21 cellular contexts compared by ENCODE assay signal in genomic region chr6:17292600-17293133, GRCh38. TPM values are rescaled to one million over a fixed set of nuclear protein-coding genes. Genes with fewer than 3 reads are reported as not detected.
DNase-seq lines count a peak whose midpoint lies in the region; ATAC-seq, FAIRE-seq and TF ChIP-seq lines count a peak whose summit lies in the region.
"Had no signal": no experiment of that assay in that cellular context is flagged by ENCODE, and none has a peak within 500 bp of the region (broad histone marks: within the 10 kb centered on the region; RNA-seq: fewer than 3 reads in every experiment).

No MANE protein-coding gene starts in this region.

- H3K4me2 ChIP-seq in A549 (no peak overlapping the region), neural progenitor cell (no peak overlapping the region)
- H3K4me2 ChIP-seq: KMS-11 had no signal

- peak overlapping the region; percentile 99 for H3K27ac ChIP-seq in cardiac muscle cell
- no peak overlapping the region for H3K27ac ChIP-seq in A549
- peak overlapping the region; percentile 95 for H3K27ac ChIP-seq in SK-N-MC
- H3K27ac ChIP-seq in neural progenitor cell, result no peak overlapping the region
- H3K27ac ChIP-seq: KMS-11, RWPE1 had no signal

- peaks cover 12% of the 10 kb centered on the region for H3K4me1 Mint-ChIP-seq in neural progenitor cell

- no peak overlapping the region for H3K4me3 Mint-ChIP-seq in neural progenitor cell

- CTCF ChIA-PET in A549 (lab: Yijun Ruan, JAX), result interaction anchor here (0.9 kb wide), 1 partner anchor 10 kb away, joined by 3 read pairs; no protein-coding TSS in a partner anchor

- 95% methylated on average over 5 of the region's 5 CpGs for WGBS in A549 (ENCODE audit: missing lambda C conversion rate)

- H4K20me1 ChIP-seq in neural progenitor cell (ENCODE audit: low read depth), result peaks cover 3% of the 10 kb centered on the region

- TF ChIP-seq EP300 in A549 (IDR thresholded peaks at IDR 0.05), result no peak

- no peak overlapping the region for H3K4me3 ChIP-seq in cardiac muscle cell
- no peak overlapping the region for H3K4me3 ChIP-seq in A549
- peak overlapping the region; percentile 66 for H3K4me3 ChIP-seq in SK-N-MC
- no peak overlapping the region for H3K4me3 ChIP-seq in neural progenitor cell

- no peak for FAIRE-seq in A549 (lab: Jason Lieb, UNC)
- FAIRE-seq in frontal cortex (lab: Jason Lieb, UNC), result no peak
- FAIRE-seq: GM12892 had no signal

- TF ChIP-seq POLR2A in A549 (IDR thresholded peaks at IDR 0.05; ENCODE audit: low read length), result no peak

- H3K27ac Mint-ChIP-seq in neural progenitor cell, result peak overlapping the region; percentile 67

- no peaks in the 10 kb centered on the region for H3K79me2 ChIP-seq in neural progenitor cell (ENCODE audit: low read depth)

- no peaks in the 10 kb centered on the region for H3K9me3 ChIP-seq in cardiac muscle cell (ENCODE audit: low read depth)
- no peaks in the 10 kb centered on the region for H3K9me3 ChIP-seq in A549
- H3K9me3 ChIP-seq in SK-N-MC (ENCODE audit: low read depth, low read length), result no peaks in the 10 kb centered on the region
- H3K9me3 ChIP-seq in neural progenitor cell (ENCODE audit: low read depth), result no peaks in the 10 kb centered on the region

- no peak for TF ChIP-seq RAD21 in A549 (conservative IDR thresholded peaks at IDR 0.05 in 1 of 2, IDR thresholded peaks at IDR 0.05 in 1 of 2)

- H2AFZ ChIP-seq in neural progenitor cell (replicated peaks), result no peak overlapping the region

- no peaks in the 10 kb centered on the region for H3K9me3 Mint-ChIP-seq in neural progenitor cell

- peaks cover 23% of the 10 kb centered on the region for H3K36me3 Mint-ChIP-seq in neural progenitor cell

- H3K27me3 ChIP-seq in cardiac muscle cell (no peaks in the 10 kb centered on the region), neural progenitor cell (no peaks in the 10 kb centered on the region)

- DNase-seq in cardiac muscle cell (ENCODE audit: low read depth in 1 of 2, low spot score in 1 of 2) (no peak), Right ventricle myocardium superior (no peak), A549 (ENCODE audit: low read depth in 1 of 2, low spot score in 1 of 2) (no peak), SK-N-MC (ENCODE audit: low read depth, low spot score) (peak; percentile 53), neural progenitor cell (ENCODE audit: low spot score) (no peak), amygdala (lab: John Stamatoyannopoulos, UW) (no peak), frontal cortex (ENCODE audit: low spot score in 2 of 2) (no peak)
- DNase-seq: 8988T, DMS153, DND-41, H7, MM.1S, NCI-H2029, NCI-H446, NCI-H526, SIG-M5 had no signal

- peaks cover 59% of the 10 kb centered on the region for H3K4me1 ChIP-seq in cardiac muscle cell (ENCODE audit: low read depth)
- peaks cover 17% of the 10 kb centered on the region for H3K4me1 ChIP-seq in A549
- H3K4me1 ChIP-seq in neural progenitor cell, result no peaks in the 10 kb centered on the region

- intact Hi-C loops in Right ventricle myocardium superior (cut with DNase I), result loop anchor here (10.0 kb wide), 1 partner anchor 102 kb away; the partner anchor contains the start of gene CAP2

- peaks cover 55% of the 10 kb centered on the region for H3K36me3 ChIP-seq in cardiac muscle cell
- no peaks in the 10 kb centered on the region for H3K36me3 ChIP-seq in SK-N-MC (ENCODE audit: insufficient read depth, low read length)
- H3K36me3 ChIP-seq in neural progenitor cell, result peaks cover 9% of the 10 kb centered on the region

- POLR2A ChIA-PET in A549 (lab: Yijun Ruan, JAX), result interaction anchor here (0.6 kb wide), 1 partner anchor 11 kb away, joined by 8 read pairs; no protein-coding TSS in a partner anchor

- no peak for TF ChIP-seq CTCF in cardiac muscle cell (IDR thresholded peaks at IDR 0.05; ENCODE audit: low read depth, low read length)
- TF ChIP-seq CTCF in A549 (IDR thresholded peaks at IDR 0.05), result no peak
- no peak for TF ChIP-seq CTCF in neural progenitor cell (IDR thresholded peaks at IDR 0.05)

- ATAC-seq in Right ventricle myocardium superior (ENCODE audit: poor library complexity) (no peak), A549 (no peak), GM18907 (IDR thresholded peaks at IDR 0.05; ENCODE audit: unreplicated experiment) (no peak)
- ATAC-seq: SK-N-SH treated with all-trans-retinoic acid at 6 μM for 48 hours had no signal

- no peaks in the 10 kb centered on the region for H3F3A ChIP-seq in neural progenitor cell (ENCODE audit: low read depth)

- H3K27me3 Mint-ChIP-seq in neural progenitor cell (ENCODE audit: insufficient read depth, low read depth), result peaks cover 3% of the 10 kb centered on the region

- peak overlapping the region; percentile 49 for H3K9ac ChIP-seq in SK-N-MC (ENCODE audit: insufficient read length)
- H3K9ac ChIP-seq in neural progenitor cell, result no peak overlapping the region
- H3K9ac ChIP-seq: KMS-11 had no signal

TF ChIP-seq in A549, 52 proteins besides CTCF, POLR2A, EP300 and RAD21:
- TF ChIP-seq CEBPB (IDR thresholded peaks at IDR 0.05), result no peak
- peak; percentile 80 for TF ChIP-seq MAFK (IDR thresholded peaks at IDR 0.05; ENCODE audit: partially characterized antibody)

RNA-seq across cellular contexts. Expression of gene RBM24, which starts 11.5 kb away (rescaled TPM):
- total RNA-seq in cardiac muscle cell (194 and 316 TPM in 2 replicates), Right ventricle myocardium superior (187 TPM), neural progenitor cell (ENCODE audit: low replicate concordance) (17.3 and 27.6 TPM in 2 replicates), frontal cortex (31.4 TPM)
- polyA plus RNA-seq in cardiac muscle cell (190 and 366 TPM in 2 replicates), A549 (2011; rRNA removed) (21.5 and 27.5 TPM in 2 replicates), A549 (2017; fragmentation: RNase III; extraction: RNeasy Plus Mini Kit Qiagen cat#74134 plus additional on column Dnase treatment) (13.5 to 13.9 TPM (median 13.7 TPM) in 3 replicates)
- polyA plus RNA-seq in A549 (2012; cell fraction: cytosol; rRNA removed), result 29.6 and 44.3 TPM in 2 replicates
- polyA plus RNA-seq in A549 (2012; cell fraction: nucleus; rRNA removed), result 38.0 and 63.0 TPM in 2 replicates
- polyA minus RNA-seq in A549 (2011; rRNA and poly(A)+ RNA removed), result 41.1 and 45.7 TPM in 2 replicates

Comparison
In these comparisons a context has a peak if more than half of its experiments do, and no peak if none do; other contexts are left out.
1. H3K27ac ChIP-seq: peak in cardiac muscle cell (single experiment) and SK-N-MC (single experiment); none in A549 (0 of 2) and neural progenitor cell (single experiment).